Comparison of ENCODE assay signal across 1 cellular context in the genomic region with DNA sequence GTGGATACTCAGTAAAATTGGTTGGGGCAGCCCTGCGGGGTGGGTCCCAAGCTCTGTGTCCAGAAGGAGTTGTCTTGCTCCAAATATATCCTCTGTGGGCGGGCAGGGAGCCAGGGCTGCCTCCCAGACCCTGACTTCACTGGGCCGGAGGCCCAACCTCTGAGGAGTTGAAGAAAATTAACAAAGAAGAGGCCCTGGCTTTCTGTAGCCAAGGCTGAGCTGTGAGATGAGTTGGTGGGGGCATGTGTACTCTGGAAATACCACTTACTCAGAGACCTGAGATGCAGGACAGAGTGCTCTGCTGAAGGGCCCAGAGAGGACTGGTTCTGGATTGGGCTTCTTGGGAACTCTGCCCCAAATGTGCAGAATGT.
TF ChIP-seq lines count a peak whose summit lies in the region.

No MANE protein-coding gene starts in this region.

TF ChIP-seq in WTC11, 78 proteins besides CTCF, POLR2A, EP300 and RAD21 (continued from another document):
- TF ChIP-seq, protein P1, sequence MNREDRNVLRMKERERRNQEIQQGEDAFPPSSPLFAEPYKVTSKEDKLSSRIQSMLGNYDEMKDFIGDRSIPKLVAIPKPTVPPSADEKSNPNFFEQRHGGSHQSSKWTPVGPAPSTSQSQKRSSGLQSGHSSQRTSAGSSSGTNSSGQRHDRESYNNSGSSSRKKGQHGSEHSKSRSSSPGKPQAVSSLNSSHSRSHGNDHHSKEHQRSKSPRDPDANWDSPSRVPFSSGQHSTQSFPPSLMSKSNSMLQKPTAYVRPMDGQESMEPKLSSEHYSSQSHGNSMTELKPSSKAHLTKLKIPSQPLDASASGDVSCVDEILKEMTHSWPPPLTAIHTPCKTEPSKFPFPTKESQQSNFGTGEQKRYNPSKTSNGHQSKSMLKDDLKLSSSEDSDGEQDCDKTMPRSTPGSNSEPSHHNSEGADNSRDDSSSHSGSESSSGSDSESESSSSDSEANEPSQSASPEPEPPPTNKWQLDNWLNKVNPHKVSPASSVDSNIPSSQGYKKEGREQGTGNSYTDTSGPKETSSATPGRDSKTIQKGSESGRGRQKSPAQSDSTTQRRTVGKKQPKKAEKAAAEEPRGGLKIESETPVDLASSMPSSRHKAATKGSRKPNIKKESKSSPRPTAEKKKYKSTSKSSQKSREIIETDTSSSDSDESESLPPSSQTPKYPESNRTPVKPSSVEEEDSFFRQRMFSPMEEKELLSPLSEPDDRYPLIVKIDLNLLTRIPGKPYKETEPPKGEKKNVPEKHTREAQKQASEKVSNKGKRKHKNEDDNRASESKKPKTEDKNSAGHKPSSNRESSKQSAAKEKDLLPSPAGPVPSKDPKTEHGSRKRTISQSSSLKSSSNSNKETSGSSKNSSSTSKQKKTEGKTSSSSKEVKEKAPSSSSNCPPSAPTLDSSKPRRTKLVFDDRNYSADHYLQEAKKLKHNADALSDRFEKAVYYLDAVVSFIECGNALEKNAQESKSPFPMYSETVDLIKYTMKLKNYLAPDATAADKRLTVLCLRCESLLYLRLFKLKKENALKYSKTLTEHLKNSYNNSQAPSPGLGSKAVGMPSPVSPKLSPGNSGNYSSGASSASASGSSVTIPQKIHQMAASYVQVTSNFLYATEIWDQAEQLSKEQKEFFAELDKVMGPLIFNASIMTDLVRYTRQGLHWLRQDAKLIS (CRISPR knock-in tag; IDR thresholded peaks at IDR 0.05; ENCODE audit: borderline replicate concordance) = no peak
- no peak for TF ChIP-seq FOXK1 (CRISPR knock-in tag; IDR thresholded peaks at IDR 0.05)
- TF ChIP-seq, protein P2, sequence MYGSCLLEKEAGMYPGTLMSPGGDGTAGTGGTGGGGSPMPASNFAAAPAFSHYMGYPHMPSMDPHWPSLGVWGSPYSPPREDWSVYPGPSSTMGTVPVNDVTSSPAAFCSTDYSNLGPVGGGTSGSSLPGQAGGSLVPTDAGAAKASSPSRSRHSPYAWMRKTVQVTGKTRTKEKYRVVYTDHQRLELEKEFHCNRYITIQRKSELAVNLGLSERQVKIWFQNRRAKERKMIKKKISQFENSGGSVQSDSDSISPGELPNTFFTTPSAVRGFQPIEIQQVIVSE (CRISPR knock-in tag; IDR thresholded peaks at IDR 0.05; ENCODE audit: borderline replicate concordance) = no peak
TF ChIP-seq in WTC11: peak in this region for 0.
